In genomic region chr17:60676758-60677307, GRCh38 we compare ENCODE assay signal across 8 cellular contexts.
A peak's percentile ranks its signal among the peaks of the same experiment; 100 is the strongest.
DNase-seq lines count a peak whose midpoint lies in the region; ATAC-seq and TF ChIP-seq lines count a peak whose summit lies in the region.

No MANE protein-coding gene starts in this region.

- H3K27ac ChIP-seq in BLaER1 = peak overlapping the region; percentile 48; the same call in 1 of the 2 replicates
- peak overlapping the region; percentile 49 for H3K27ac ChIP-seq in KOPT-K1 (ENCODE audit: low read depth, low read length, poor library complexity, severe bottlenecking)
- peak overlapping the region; percentile 68 to 69 for H3K27ac ChIP-seq in coronary artery

- no peak for DNase-seq in coronary artery (ENCODE audit: low spot score)
- no peak for DNase-seq in NCI-H345 (lab: John Stamatoyannopoulos, UW)
- DNase-seq in D341Med (ENCODE audit: low spot score) = no peak
- no peak for DNase-seq in DMS 273 (lab: John Stamatoyannopoulos, UW; ENCODE audit: unreplicated experiment)

- H3K9ac ChIP-seq in BLaER1 = peak overlapping the region; percentile 86

- H3K4me3 ChIP-seq in BLaER1 = peak overlapping the region; percentile 79
- peak overlapping the region; percentile 79 for H3K4me3 ChIP-seq in coronary artery

- no peaks in the 10 kb centered on the region for H3K27me3 ChIP-seq in BLaER1

- no peaks in the 10 kb centered on the region for H3K36me3 Mint-ChIP-seq in nephron (ENCODE audit: low read depth)

- H3K9me3 Mint-ChIP-seq in nephron = peaks cover 2% of the 10 kb centered on the region

- no peaks in the 10 kb centered on the region for H3K9me3 ChIP-seq in BLaER1
- no peaks in the 10 kb centered on the region for H3K9me3 ChIP-seq in KOPT-K1 (ENCODE audit: insufficient read depth, low read length, poor library complexity, severe bottlenecking)

- H3K36me3 ChIP-seq in BLaER1 = 0 out of 2 replicates have a peak, but pooled peaks cover 6% of the 10 kb centered on the region
- H3K36me3 ChIP-seq in KOPT-K1 (ENCODE audit: insufficient read depth, low read length) = no peaks in the 10 kb centered on the region

- H3K4me1 ChIP-seq in BLaER1 = peaks cover 16% of the 10 kb centered on the region

- H3K4me1 Mint-ChIP-seq in nephron = peaks cover 14% of the 10 kb centered on the region

- TF ChIP-seq CTCF in coronary artery (IDR thresholded peaks at IDR 0.05) (no peak), nephron (IDR thresholded peaks at IDR 0.05; ENCODE audit: unreplicated experiment in 3 of 3) (no peak)

- ATAC-seq in HG03354 (IDR thresholded peaks at IDR 0.05; ENCODE audit: poor library complexity, severe bottlenecking, unreplicated experiment) = no peak

- no peaks in the 10 kb centered on the region for H3K27me3 Mint-ChIP-seq in nephron (ENCODE audit: low read depth)

- H3K4me3 Mint-ChIP-seq in nephron = peak overlapping the region; percentile 92 to 97 (median 93)

- H3K4me2 ChIP-seq in BLaER1 = peak overlapping the region; percentile 84

- H3K27ac Mint-ChIP-seq in nephron = peak overlapping the region; percentile 70 to 97 (median 89)

- no peaks in the 10 kb centered on the region for H4K20me1 ChIP-seq in BLaER1
